In genomic region chr6:138592698-138593097, GRCh38 we compare ENCODE assay signal across 8 cellular contexts.
DNase-seq lines count a peak whose midpoint lies in the region; ATAC-seq and TF ChIP-seq lines count a peak whose summit lies in the region.

No MANE protein-coding gene starts in this region.

- intact Hi-C loops in body of pancreas (cut with DNase I) = loop anchor here (5.0 kb wide), 2 partner anchors 165 to 170 kb away; no protein-coding TSS in a partner anchor

- H3K27ac ChIP-seq in HUES64 (ENCODE audit: low read depth, low read length) = peak overlapping the region; percentile 89
- H3K27ac ChIP-seq in osteoblast (ENCODE audit: low read depth, low read length) = peak overlapping the region; percentile 97
- H3K27ac ChIP-seq in body of pancreas = peak overlapping the region in 2 of 4 donors; percentile 62 to 69

- in situ Hi-C loops in astrocyte of the cerebellum (cut with HindIII; ENCODE audit: low sequenced_read_pairs) = loop anchor here (5.0 kb wide), 1 partner anchor 175 kb away; no protein-coding TSS in a partner anchor

- peak overlapping the region; percentile 17; the same call in 1 of the 2 replicates for H3K9ac ChIP-seq in HUES64 (ENCODE audit: low read depth, low read length)

- ATAC-seq in GM21381 (IDR thresholded peaks at IDR 0.05; ENCODE audit: unreplicated experiment) = peak; percentile 52
- no peak for ATAC-seq in body of pancreas

- no peaks in the 10 kb centered on the region for H4K20me1 ChIP-seq in osteoblast (ENCODE audit: insufficient read depth, low read length)

- DNase-seq in CD1c-positive myeloid dendritic cell (ENCODE audit: extremely low spot score) (peak; percentile 69), astrocyte of the cerebellum (ENCODE audit: low read depth) (no peak), osteoblast (ENCODE audit: insufficient read length, low spot score, missing footprints) (no peak), retina (no peak), NCI-H1417 (lab: John Stamatoyannopoulos, UW) (no peak), body of pancreas (no peak)

- peaks cover 10% of the 10 kb centered on the region for H3K79me2 ChIP-seq in osteoblast (ENCODE audit: insufficient read depth, low read length)

- no peak for TF ChIP-seq POLR2A in body of pancreas (IDR thresholded peaks at IDR 0.05)

- H2AFZ ChIP-seq in osteoblast (ENCODE audit: low read length) = peak overlapping the region; percentile 88

- H3K4me1 ChIP-seq in HUES64 (ENCODE audit: insufficient read depth, low read length) (peaks cover 53% of the 10 kb centered on the region), osteoblast (ENCODE audit: insufficient read depth, low read length) (peaks cover 32% of the 10 kb centered on the region), body of pancreas (peaks cover 10% of the 10 kb centered on the region)

- TF ChIP-seq CTCF in astrocyte of the cerebellum (IDR thresholded peaks at IDR 0.05; ENCODE audit: low read depth, low read length, missing control alignments) (no peak), osteoblast (IDR thresholded peaks at IDR 0.05; ENCODE audit: extremely low read depth, low read depth, low read length) (no peak), body of pancreas (IDR thresholded peaks at IDR 0.05) (no peak)

- H3K4me3 ChIP-seq in HUES64 (ENCODE audit: low read length) (peak overlapping the region; percentile 27; the same call in 1 of the 2 replicates), astrocyte of the cerebellum (ENCODE audit: low read depth, low read length) (peak overlapping the region; percentile 6), osteoblast (ENCODE audit: insufficient read depth, low read length) (peak overlapping the region; percentile 62), body of pancreas (no peak overlapping the region)

- H3K9me3 ChIP-seq in HUES64 (ENCODE audit: insufficient read depth, low read depth, low read length) (no peaks in the 10 kb centered on the region), osteoblast (ENCODE audit: low read depth, low read length) (no peaks in the 10 kb centered on the region), body of pancreas (no peaks in the 10 kb centered on the region)

- H3K36me3 ChIP-seq in HUES64 (ENCODE audit: insufficient read depth, low read length) (no peaks in the 10 kb centered on the region), osteoblast (ENCODE audit: insufficient read depth, low read length) (no peaks in the 10 kb centered on the region), body of pancreas (replicated peaks in 1 of 2; ENCODE audit: insufficient read depth in 1 of 2, low read depth in 2 of 2) (no peaks in the 10 kb centered on the region)

- H3K4me2 ChIP-seq in osteoblast (ENCODE audit: insufficient read depth, low read length) = peak overlapping the region; percentile 88

- H3K27me3 ChIP-seq in HUES64 (ENCODE audit: insufficient read depth, low read length) = no peaks in the 10 kb centered on the region
- no peaks in the 10 kb centered on the region for H3K27me3 ChIP-seq in osteoblast (ENCODE audit: insufficient read depth, low read length)
- H3K27me3 ChIP-seq in body of pancreas = no peaks in the 10 kb centered on the region

- 94% methylated on average over 1 of the region's 1 CpG for WGBS in HUES64
- WGBS in body of pancreas, 2 donors = 77 to 91% methylated on average over 1 of the region's 1 CpG

Comparison
In these comparisons a context has a peak if more than half of its experiments do, and no peak if none do; other contexts are left out.
1. H3K4me3 ChIP-seq: peak in HUES64 (single experiment), astrocyte of the cerebellum (single experiment) and osteoblast (single experiment); none in body of pancreas (0 of 2).